22 cellular contexts compared by ENCODE assay signal in the genomic region with DNA sequence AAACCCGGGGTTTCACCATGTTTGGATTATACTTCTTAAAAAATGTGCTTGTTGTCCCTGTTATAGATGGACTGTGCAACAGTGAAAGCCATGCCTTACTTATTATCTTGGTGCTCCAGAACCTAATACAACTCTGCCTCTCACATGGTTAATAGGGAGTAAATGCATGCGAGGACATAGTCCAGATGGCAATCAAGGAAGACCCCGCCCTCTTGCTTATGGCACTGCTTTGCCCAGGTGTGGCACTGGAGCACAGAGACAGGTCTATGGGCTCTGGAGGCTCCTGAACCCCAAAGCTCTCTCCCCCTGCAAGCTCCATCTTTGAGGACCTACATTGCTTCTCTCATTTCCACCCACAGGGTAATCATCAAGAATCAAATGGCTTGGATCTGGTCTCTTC.
DNase-seq lines count a peak whose midpoint lies in the region; ATAC-seq and TF ChIP-seq lines count a peak whose summit lies in the region.
"Had no signal": no experiment of that assay in that cellular context is flagged by ENCODE, and none has a peak within 500 bp of the region (broad histone marks: within the 10 kb centered on the region; RNA-seq: fewer than 3 reads in every experiment).

No MANE protein-coding gene starts in this region.

- H3K27ac ChIP-seq in Peyer's patch (peak overlapping the region in 1 of 4 donors; percentile 66), esophagus muscularis mucosa (replicated peaks in 1 of 4) (no peak overlapping the region)
- H3K27ac ChIP-seq: BLaER1 had no signal

- no peaks in the 10 kb centered on the region for H3K4me1 Mint-ChIP-seq in osteocyte (ENCODE audit: unreplicated experiment)
- H3K4me1 Mint-ChIP-seq: CD4-positive, alpha-beta memory T cell; CD4-positive, CD25-positive, alpha-beta regulatory T cell; CD8-positive, alpha-beta memory T cell had no signal

- no peak overlapping the region for H3K4me3 ChIP-seq in Peyer's patch
- no peak overlapping the region for H3K4me3 ChIP-seq in esophagus muscularis mucosa
- H3K4me3 ChIP-seq: BLaER1 had no signal

- H3K36me3 Mint-ChIP-seq in osteocyte (ENCODE audit: unreplicated experiment): no peaks in the 10 kb centered on the region
- H3K36me3 Mint-ChIP-seq: CD14-positive monocyte; CD4-positive, alpha-beta memory T cell; CD4-positive, CD25-positive, alpha-beta regulatory T cell; CD8-positive, alpha-beta memory T cell had no signal

- H3K27me3 ChIP-seq in Peyer's patch: no peaks in the 10 kb centered on the region
- H3K27me3 ChIP-seq in esophagus muscularis mucosa: no peaks in the 10 kb centered on the region
- H3K27me3 ChIP-seq: BE2C, BLaER1 had no signal

- H3K27me3 Mint-ChIP-seq in osteocyte (ENCODE audit: unreplicated experiment): no peaks in the 10 kb centered on the region
- H3K27me3 Mint-ChIP-seq: CD4-positive, CD25-positive, alpha-beta regulatory T cell; CD8-positive, alpha-beta memory T cell had no signal

- DNase-seq in Peyer's patch: peak in 2 of 3 donors; percentile 60 to 67
- peak in 1 of 2 donors; percentile 14 for DNase-seq in left colon
- DNase-seq in osteocyte (ENCODE audit: extremely low spot score, unreplicated experiment): peak; percentile 27
- DNase-seq in esophagus muscularis mucosa (ENCODE audit: extremely low spot score): no peak
- no peak for DNase-seq in inferior parietal cortex (ENCODE audit: extremely low spot score)
- DNase-seq in DMS79 (lab: John Stamatoyannopoulos, UW): no peak
- no peak for DNase-seq in OCI-M2 (lab: John Stamatoyannopoulos, UW; ENCODE audit: unreplicated experiment)
- DNase-seq: 8988T; ACHN; BE2C; C1 segment of cervical spinal cord; CD4-positive, alpha-beta memory T cell; CD4-positive, CD25-positive, alpha-beta regulatory T cell; CD8-positive, alpha-beta memory T cell; COR-L47; DMS 273 treated with DMSO at 0.1 percent for 48 hours; DMS153; DMS53; DMS79 treated with DMSO at 0.1 percent for 48 hours; GF-D8 had no signal

- intact Hi-C loops in left colon (cut with DNase I, micrococcal nuclease): no loop called here
- intact Hi-C loops in esophagus muscularis mucosa (cut with DNase I): no loop called here

- H3K9me3 Mint-ChIP-seq in osteocyte (ENCODE audit: unreplicated experiment): peaks cover 6% of the 10 kb centered on the region

- TF ChIP-seq EP300 in esophagus muscularis mucosa (IDR thresholded peaks at IDR 0.05): no peak

- H3K4me1 ChIP-seq in Peyer's patch (peaks cover 0 to 25% (median 0%) of the 10 kb centered on the region in 4 donors), esophagus muscularis mucosa (no peaks in the 10 kb centered on the region)
- H3K4me1 ChIP-seq: BE2C, BLaER1 had no signal

- ATAC-seq in left colon: peak; percentile 84

- 85% methylated on average over 3 of the region's 3 CpGs for WGBS in esophagus muscularis mucosa

- no peak overlapping the region for H3K4me3 Mint-ChIP-seq in osteocyte (ENCODE audit: unreplicated experiment)
- H3K4me3 Mint-ChIP-seq: CD14-positive monocyte; CD4-positive, alpha-beta memory T cell; CD4-positive, CD25-positive, alpha-beta regulatory T cell; CD8-positive, alpha-beta memory T cell had no signal

- no peaks in the 10 kb centered on the region for H3K9me3 ChIP-seq in Peyer's patch
- H3K9me3 ChIP-seq in esophagus muscularis mucosa: no peaks in the 10 kb centered on the region
- H3K9me3 ChIP-seq: BE2C, BLaER1 had no signal

- H3K36me3 ChIP-seq in Peyer's patch: no peaks in the 10 kb centered on the region
- no peaks in the 10 kb centered on the region for H3K36me3 ChIP-seq in esophagus muscularis mucosa
- H3K36me3 ChIP-seq: BE2C, BLaER1 had no signal

- TF ChIP-seq POLR2A in Peyer's patch (IDR thresholded peaks at IDR 0.05): no peak
- TF ChIP-seq POLR2A in esophagus muscularis mucosa (IDR thresholded peaks at IDR 0.05; ENCODE audit: low read depth): no peak

- H3K27ac Mint-ChIP-seq in osteocyte (ENCODE audit: unreplicated experiment): no peak overlapping the region
- H3K27ac Mint-ChIP-seq: CD14-positive monocyte; CD4-positive, alpha-beta memory T cell; CD4-positive, CD25-positive, alpha-beta regulatory T cell; CD8-positive, alpha-beta memory T cell had no signal

- no peak for TF ChIP-seq CTCF in Peyer's patch (IDR thresholded peaks at IDR 0.05)
- TF ChIP-seq CTCF in osteocyte (IDR thresholded peaks at IDR 0.05): no peak
- no peak for TF ChIP-seq CTCF in esophagus muscularis mucosa (IDR thresholded peaks at IDR 0.05)

Comparison
In these comparisons a context has a peak if more than half of its experiments do, and no peak if none do; other contexts are left out.
1. DNase-seq: peak in Peyer's patch (2 of 3) and osteocyte (single experiment); none in esophagus muscularis mucosa (single experiment), inferior parietal cortex (single experiment), DMS79 (single experiment) and OCI-M2 (single experiment).